In genomic region chr7:44980393-44981034, GRCh38 we compare ENCODE assay signal across 9 cellular contexts. TPM values are rescaled to one million over a fixed set of nuclear protein-coding genes. Genes with fewer than 3 reads are reported as not detected.
DNase-seq lines count a peak whose midpoint lies in the region; ATAC-seq lines count a peak whose summit lies in the region.
"Had no signal": no experiment of that assay in that cellular context is flagged by ENCODE, and none has a peak within 500 bp of the region (broad histone marks: within the 10 kb centered on the region; RNA-seq: fewer than 3 reads in every experiment).

No MANE protein-coding gene starts in this region.

- DNase-seq in SKM-1 treated with dmso at 0.1 percent for 144 hours (lab: John Stamatoyannopoulos, UW; ENCODE audit: unreplicated experiment) (peak; percentile 71), SKM-1 (lab: John Stamatoyannopoulos, UW; ENCODE audit: unreplicated experiment) (no peak), T-helper 1 cell (peak in 4 of 5 donors; percentile 42 to 91 (median 56)), GM03348 (ENCODE audit: low spot score) (no peak), DMS53 treated with DMSO at 0.1 percent for 48 hours (lab: John Stamatoyannopoulos, UW; ENCODE audit: unreplicated experiment) (no peak)

- ATAC-seq in HG03066 (IDR thresholded peaks at IDR 0.05; ENCODE audit: low read depth, unreplicated experiment) = peak; percentile 52

- H3K36me3 ChIP-seq in duodenal mucosa (ENCODE audit: control insufficient read depth in 1 of 2, insufficient read depth in 2 of 2, low read length in 2 of 2) = peaks cover 24 to 55% of the 10 kb centered on the region in 2 donors
- peaks cover 32 to 42% (median 40%) of the 10 kb centered on the region in 3 donors for H3K36me3 ChIP-seq in skeletal muscle tissue (ENCODE audit: control insufficient read depth in 3 of 3, insufficient read depth in 3 of 3, low read length in 3 of 3)

- H3K4me3 ChIP-seq in duodenal mucosa (ENCODE audit: low read depth in 1 of 2, low read length in 2 of 2) (no peak overlapping the region), skeletal muscle tissue (ENCODE audit: low read length in 3 of 3) (no peak overlapping the region)
- H3K4me3 ChIP-seq: A549 had no signal

- H3K27me3 ChIP-seq in duodenal mucosa (ENCODE audit: control insufficient read depth in 1 of 2, insufficient read depth in 2 of 2, low read length in 2 of 2) (no peaks in the 10 kb centered on the region), skeletal muscle tissue (ENCODE audit: control insufficient read depth in 3 of 3, insufficient read depth in 3 of 3, low read length in 3 of 3) (no peaks in the 10 kb centered on the region)

- peak overlapping the region in 1 of 2 donors; percentile 8 for H3K9ac ChIP-seq in duodenal mucosa (ENCODE audit: low read depth in 1 of 2, low read length in 2 of 2)
- H3K9ac ChIP-seq in skeletal muscle tissue (ENCODE audit: low read depth in 1 of 3, low read length in 3 of 3) = peak overlapping the region in 1 of 3 donors; percentile 20

- H3K4me1 ChIP-seq in duodenal mucosa (ENCODE audit: control insufficient read depth in 1 of 2, insufficient read depth in 2 of 2, low read length in 2 of 2) (peaks cover 32 to 58% of the 10 kb centered on the region in 2 donors), skeletal muscle tissue (ENCODE audit: control insufficient read depth in 3 of 3, insufficient read depth in 3 of 3, low read length in 3 of 3) (peaks cover 7 to 40% (median 17%) of the 10 kb centered on the region in 3 donors)

- no peaks in the 10 kb centered on the region for H3K9me3 ChIP-seq in duodenal mucosa (ENCODE audit: control insufficient read depth in 1 of 2, low read length in 2 of 2)
- H3K9me3 ChIP-seq in skeletal muscle tissue (ENCODE audit: control insufficient read depth in 3 of 3, low read length in 3 of 3) = no peaks in the 10 kb centered on the region
- H3K9me3 ChIP-seq: A549 had no signal

- H3K27ac ChIP-seq in duodenal mucosa (ENCODE audit: low read depth, low read length) (peak overlapping the region; percentile 22), skeletal muscle tissue (ENCODE audit: low read depth, low read length) (peak overlapping the region; percentile 66)
- H3K27ac ChIP-seq: A549 had no signal

RNA-seq across cellular contexts. Expression of gene MYO1G, which starts 1.7 kb away (rescaled TPM):
- total RNA-seq in skeletal muscle tissue = 1.6 TPM

RNA-seq across cellular contexts. Expression of gene CCM2, which starts 19.5 kb away (rescaled TPM):
- 28.7 TPM for total RNA-seq in skeletal muscle tissue

Comparison
In these comparisons a context has a peak if more than half of its experiments do, and no peak if none do; other contexts are left out.
1. DNase-seq: peak in SKM-1 treated with dmso at 0.1 percent for 144 hours (single experiment) and T-helper 1 cell (4 of 5); none in SKM-1 (single experiment), GM03348 (single experiment) and DMS53 treated with DMSO at 0.1 percent for 48 hours (single experiment).